In the genomic region with DNA sequence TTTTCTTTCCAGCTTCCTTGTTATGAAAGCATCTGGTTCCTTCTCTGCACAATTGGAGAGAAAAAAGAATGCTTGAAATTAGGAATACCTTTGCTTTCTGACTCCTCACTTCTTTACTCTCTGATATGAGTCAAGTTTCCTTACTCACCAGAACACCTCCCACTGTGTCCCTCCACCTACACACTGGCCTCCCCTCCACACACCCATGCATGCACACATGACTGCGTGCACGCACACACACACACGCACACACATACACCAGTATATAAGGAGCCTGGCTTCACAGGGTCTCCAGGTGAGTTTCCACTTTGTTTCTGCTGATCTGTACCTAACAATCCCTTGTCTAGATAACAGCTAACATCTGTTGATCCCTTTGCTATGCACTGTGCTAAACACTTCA, we compare ENCODE assay signal across 24 cellular contexts. TPM values are rescaled to one million over a fixed set of nuclear protein-coding genes. Genes with fewer than 3 reads are reported as not detected.
"Had no signal": no experiment of that assay in that cellular context is flagged by ENCODE, and none has a peak within 500 bp of the region (broad histone marks: within the 10 kb centered on the region; RNA-seq: fewer than 3 reads in every experiment).

No MANE protein-coding gene starts in this region.

- H3K36me3 Mint-ChIP-seq: immature natural killer cell, natural killer cell had no signal

- H3K9me3 ChIP-seq: esophagus squamous epithelium, right lobe of liver, thyroid gland, vagina had no signal

- H3K9me3 Mint-ChIP-seq: effector memory CD8-positive, alpha-beta T cell; immature natural killer cell; natural killer cell had no signal

- H3K27me3 Mint-ChIP-seq: progenitor cell of endocrine pancreas had no signal

- H3K4me1 ChIP-seq: esophagus squamous epithelium, heart right ventricle, parathyroid adenoma, right lobe of liver, thyroid gland, vagina had no signal

- H3K4me1 Mint-ChIP-seq: immature natural killer cell; memory B cell; natural killer cell; stimulated activated naive B cell treated with anti-CD40 and anti-IgM and Interleukin-4, amounts not matched to agents 10 μg/mL and 1 μg/mL and 100 μg/mL, for 72 hours had no signal

- ATAC-seq: effector memory CD8-positive, alpha-beta T cell; heart right ventricle; left lobe of liver; right lobe of liver; stimulated activated naive B cell treated with anti-CD40 and anti-IgM and Interleukin-4, amounts not matched to agents 10 μg/mL and 1 μg/mL and 100 μg/mL, for 72 hours had no signal

- DNase-seq: cortex of kidney; effector memory CD8-positive, alpha-beta T cell; erythroblast; esophagus squamous epithelium; foreskin melanocyte; glutamatergic neuron; heart right ventricle; hippocampal formation; immature natural killer cell; natural killer cell; right lobe of liver; small intestine; stimulated activated CD4-positive, alpha-beta T cell treated with anti-CD3 and anti-CD28 coated beads, Interleukin-2, amount 100 ng/mL, for 24 hours; stimulated activated naive B cell treated with anti-CD40 and anti-IgM and Interleukin-4, amounts not matched to agents 10 μg/mL and 1 μg/mL and 100 μg/mL, for 72 hours; thyroid gland; trophoblast cell had no signal

- H3K27me3 ChIP-seq: right lobe of liver, thyroid gland, vagina had no signal

- H3K27ac ChIP-seq: esophagus squamous epithelium, heart right ventricle, parathyroid adenoma, right lobe of liver, thyroid gland, vagina had no signal

- H3K4me3 ChIP-seq: esophagus squamous epithelium, heart right ventricle, lung, right lobe of liver, thyroid gland, vagina had no signal

- H3K4me3 Mint-ChIP-seq: effector memory CD8-positive, alpha-beta T cell; immature natural killer cell; memory B cell; natural killer cell; stimulated activated naive B cell treated with anti-CD40 and anti-IgM and Interleukin-4, amounts not matched to agents 10 μg/mL and 1 μg/mL and 100 μg/mL, for 72 hours; stimulated activated naive CD8-positive, alpha-beta T cell treated with anti-CD3 and anti-CD28 coated beads, Interleukin-15, Interleukin-2, amounts not matched to agents 100 ng/mL and 50 ng/mL, for 24 hours had no signal

- H3K36me3 ChIP-seq: esophagus squamous epithelium, heart right ventricle, right lobe of liver, thyroid gland, vagina had no signal

- H3K27ac Mint-ChIP-seq: effector memory CD8-positive, alpha-beta T cell; memory B cell; natural killer cell; progenitor cell of endocrine pancreas; stimulated activated naive B cell treated with anti-CD40 and anti-IgM and Interleukin-4, amounts not matched to agents 10 μg/mL and 1 μg/mL and 100 μg/mL, for 72 hours; stimulated activated naive CD8-positive, alpha-beta T cell treated with anti-CD3 and anti-CD28 coated beads, Interleukin-15, Interleukin-2, amounts not matched to agents 100 ng/mL and 50 ng/mL, for 24 hours had no signal

RNA-seq across cellular contexts. Expression of a gene that starts 11.4 kb away (rescaled TPM):
- polyA plus RNA-seq: neural cell had no signal
